Comparison of ENCODE assay signal across 8 cellular contexts in the genomic region with DNA sequence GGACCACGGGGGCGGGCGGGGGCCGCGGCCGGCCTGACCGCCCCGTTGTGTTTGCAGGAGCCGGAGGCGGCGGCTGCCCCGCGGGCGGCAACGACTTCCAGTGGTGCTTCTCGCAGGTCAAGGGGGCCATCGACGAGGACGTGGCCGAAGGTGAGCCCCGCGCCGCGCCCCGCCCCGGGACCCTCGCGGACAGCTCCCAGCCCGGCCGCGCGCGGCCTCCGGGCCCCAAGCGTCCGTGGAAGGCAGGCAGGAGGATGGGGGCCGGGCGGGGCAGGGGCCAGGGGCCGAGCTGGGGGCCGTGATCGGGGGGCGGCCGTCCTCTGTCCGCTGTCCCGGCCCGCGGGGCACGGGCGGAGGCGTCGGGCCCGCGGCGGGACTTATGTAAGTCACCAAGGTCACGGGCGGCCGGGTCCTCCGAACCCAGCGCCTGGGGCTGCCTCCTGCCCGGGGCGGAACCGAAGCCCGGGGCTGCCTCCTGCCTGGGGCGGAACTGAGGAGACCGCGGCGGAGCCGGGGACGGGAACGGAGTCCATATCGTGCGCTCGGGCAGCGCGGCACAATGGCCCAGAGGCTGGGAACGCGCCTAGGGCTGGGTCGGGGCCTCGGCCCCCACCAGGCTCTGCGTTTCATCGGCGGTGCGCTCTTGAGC. TPM values are rescaled to one million over a fixed set of nuclear protein-coding genes. Genes with fewer than 3 reads are reported as not detected.
A peak's percentile ranks its signal among the peaks of the same experiment; 100 is the strongest.
DNase-seq lines count a peak whose midpoint lies in the region; ATAC-seq and TF ChIP-seq lines count a peak whose summit lies in the region.

No MANE protein-coding gene starts in this region.

- ATAC-seq in GM19025 (IDR thresholded peaks at IDR 0.05; ENCODE audit: low read depth, unreplicated experiment) (peak; percentile 19), HG03139 (IDR thresholded peaks at IDR 0.05; ENCODE audit: unreplicated experiment) (peak; percentile 28), T-helper 17 cell (peak; percentile 7)

- peaks cover 3% of the 10 kb centered on the region for H4K20me1 ChIP-seq in mammary epithelial cell (ENCODE audit: insufficient read depth, low read length)

- H3K27ac ChIP-seq in mammary epithelial cell (ENCODE audit: insufficient read depth, low read depth, low read length): peak overlapping the region; percentile 93

- H3K9me3 ChIP-seq in T-helper 17 cell (ENCODE audit: control insufficient read depth, low read length, poor library complexity, severe bottlenecking): no peaks in the 10 kb centered on the region
- no peaks in the 10 kb centered on the region for H3K9me3 ChIP-seq in mammary epithelial cell (replicated peaks; ENCODE audit: insufficient read depth, low read length)

- no peak for TF ChIP-seq CTCF in AG09309 (IDR thresholded peaks at IDR 0.05; ENCODE audit: control insufficient read depth, insufficient read depth, low read depth, low read length, missing control alignments)
- TF ChIP-seq CTCF in mammary epithelial cell (conservative IDR thresholded peaks at IDR 0.05 in 1 of 2, IDR thresholded peaks at IDR 0.05 in 1 of 2; ENCODE audit: extremely low read depth in 1 of 2, insufficient read depth in 1 of 2, low read depth in 1 of 2, low read length in 2 of 2): no peak

- H3K9ac ChIP-seq in mammary epithelial cell (ENCODE audit: insufficient read depth, low read length): peak overlapping the region; percentile 95

- peak overlapping the region; percentile 92 for H3K4me3 Mint-ChIP-seq in T-helper 17 cell

- DNase-seq in AG09309 (ENCODE audit: low read depth) (no peak), T-helper 17 cell (peak; percentile 36 to 42 (median 40)), mammary epithelial cell (no peak), kidney tubule cell (ENCODE audit: low spot score) (peak; percentile 51), G401 (ENCODE audit: low spot score) (no peak)
- peak; percentile 33 to 48 for DNase-seq in stimulated activated CD4-positive, alpha-beta T cell treated with anti-CD3 and anti-CD28 coated beads, Interleukin-4, amount 100 ng/mL, for 4 hours

- H3K27ac Mint-ChIP-seq in T-helper 17 cell: peak overlapping the region; percentile 94

- H2AFZ ChIP-seq in mammary epithelial cell (ENCODE audit: low read depth, low read length): peak overlapping the region; percentile 64

- intact Hi-C loops in mammary epithelial cell (cut with micrococcal nuclease): loop anchor here (5.0 kb wide), 4 partner anchors 46 to 241 kb away; a partner anchor contains a TSS

- H3K36me3 Mint-ChIP-seq in T-helper 17 cell (ENCODE audit: low read depth): peaks cover 2% of the 10 kb centered on the region

- H3K4me1 ChIP-seq in mammary epithelial cell (ENCODE audit: insufficient read depth, low read length): peaks cover 30% of the 10 kb centered on the region

- BruUV-seq in mammary epithelial cell (replicated peaks; lab: Mats Ljungman, UMichigan): no TSS peak

- H3K27me3 ChIP-seq in mammary epithelial cell (ENCODE audit: insufficient read depth, low read length): no peaks in the 10 kb centered on the region

- in situ Hi-C loops in mammary epithelial cell (cut with MboI; ENCODE audit: low sequenced_read_pairs in 2 of 2) (no loop called here), G401 (cut with HindIII; ENCODE audit: low sequenced_read_pairs) (no loop called here)

- CTCF ChIA-PET in mammary epithelial cell (lab: Charles Lee; ENCODE audit: low non-redundant PET): interaction anchor here (0.8 kb wide), 1 partner anchor 13 kb away, joined by 11 read pairs; no protein-coding TSS in a partner anchor

- H3K4me1 Mint-ChIP-seq in T-helper 17 cell: peaks cover 40% of the 10 kb centered on the region

- H3K79me2 ChIP-seq in mammary epithelial cell (ENCODE audit: insufficient read depth, low read length): peaks cover 52% of the 10 kb centered on the region

- H3K4me2 ChIP-seq in mammary epithelial cell (ENCODE audit: insufficient read depth, low read depth, low read length): peak overlapping the region; percentile 77

- peaks cover 3% of the 10 kb centered on the region for H3K36me3 ChIP-seq in mammary epithelial cell (ENCODE audit: insufficient read depth, low read length)

- H3K4me3 ChIP-seq in AG09309 (ENCODE audit: control insufficient read depth, low read depth, low read length) (peak overlapping the region; percentile 73), mammary epithelial cell (replicated peaks in 1 of 3; ENCODE audit: insufficient read depth in 1 of 3, low read depth in 2 of 3, low read length in 3 of 3) (peak overlapping the region; percentile 78 to 95 (median 91))

- H3K27me3 Mint-ChIP-seq in T-helper 17 cell: peaks cover 15% of the 10 kb centered on the region

- WGBS in mammary epithelial cell (ENCODE audit: low coverage, missing lambda C conversion rate): 0% methylated on average over 7 of the region's 83 CpGs

- dilution Hi-C loops in mammary epithelial cell (cut with HindIII; ENCODE audit: low sequenced_read_pairs): no loop called here

RNA-seq across cellular contexts. Expression of a gene that starts 0.5 kb away (rescaled TPM):
- total RNA-seq in T-helper 17 cell (10 to 100 TPM; 34.5 to 36.6 TPM), mammary epithelial cell (10 to 100 TPM; 33.7 to 36.5 TPM)
- polyA plus RNA-seq in mammary epithelial cell: 42.4 TPM
- 63.3 TPM for polyA minus RNA-seq in mammary epithelial cell
- total RNA-seq in G401 (2014; rRNA removed; shearing (Covaris generic)): 32.2 and 57.5 TPM in 2 replicates

Comparison
In these comparisons a context has a peak if more than half of its experiments do, and no peak if none do; other contexts are left out.
1. DNase-seq: peak in T-helper 17 cell (3 of 3), kidney tubule cell (single experiment) and stimulated activated CD4-positive, alpha-beta T cell treated with anti-CD3 and anti-CD28 coated beads, Interleukin-4, amount 100 ng/mL, for 4 hours (2 of 2); none in AG09309 (single experiment), mammary epithelial cell (single experiment) and G401 (single experiment).
2. Peak in every context shown above with its lines, with median percentiles within 50 percentile points of each other: ATAC-seq.